8 cellular contexts compared by ENCODE assay signal in genomic region chr12:27710592-27711311, GRCh38. TPM values are rescaled to one million over a fixed set of nuclear protein-coding genes. Genes with fewer than 3 reads are reported as not detected.
DNase-seq lines count a peak whose midpoint lies in the region; FAIRE-seq and TF ChIP-seq lines count a peak whose summit lies in the region.

Gene MRPS35, plus strand, starts transcription at chr12:27710832. Its CDS starts 12 bp downstream, at chr12:27710844.

- peaks cover 16% of the 10 kb centered on the region for H4K20me1 ChIP-seq in Loucy (ENCODE audit: insufficient read depth, low read length, poor library complexity, severe bottlenecking)

- no peaks in the 10 kb centered on the region for H3F3A ChIP-seq in Loucy (ENCODE audit: low read depth)

- TF ChIP-seq CTCF in Loucy (conservative IDR thresholded peaks at IDR 0.05; ENCODE audit: low read length): no peak
- no peak for TF ChIP-seq CTCF in foreskin fibroblast (IDR thresholded peaks at IDR 0.05; ENCODE audit: low read depth, low read length)

- H3K4me1 ChIP-seq in Loucy (ENCODE audit: insufficient read depth, low read length, poor library complexity, severe bottlenecking): peaks cover 29% of the 10 kb centered on the region
- peaks cover 8% of the 10 kb centered on the region for H3K4me1 ChIP-seq in neuron (ENCODE audit: insufficient read depth, low read length)

- H2AFZ ChIP-seq in Loucy (ENCODE audit: low read length) (peak within 1 kb of the TSS; percentile 89), neuron (ENCODE audit: low read depth, low read length) (peak within 1 kb of the TSS; percentile 95)

- H3K36me3 ChIP-seq in H7 (replicated peaks; ENCODE audit: control insufficient read depth, insufficient read depth, low read length) (no peaks in the 10 kb centered on the region; the same call in 1 of the 2 replicates), Loucy (ENCODE audit: insufficient read depth, low read length) (no peaks in the 10 kb centered on the region), neuron (ENCODE audit: insufficient read depth, low read length) (peaks cover 9% of the 10 kb centered on the region)

- peak within 1 kb of the TSS; percentile 77 for H3K9ac ChIP-seq in Loucy (ENCODE audit: low read depth, low read length, poor library complexity, severe bottlenecking)

- peak; percentile 85 for DNase-seq in H7
- peak; percentile 90 for DNase-seq in SIG-M5 treated with dmso at 0.1 percent for 504 hours (lab: John Stamatoyannopoulos, UW; ENCODE audit: unreplicated experiment)
- peak; percentile 86 for DNase-seq in activated gamma-delta T cell treated with Interleukin-2 at 50 U/mL for 16 hours
- DNase-seq in foreskin fibroblast: peak; percentile 95 to 98
- DNase-seq in stromal cell of bone marrow (ENCODE audit: low read depth): peak; percentile 90

- no peaks in the 10 kb centered on the region for H3K9me2 ChIP-seq in Loucy (replicated peaks; ENCODE audit: low read depth, low read length)

- H3K4me3 ChIP-seq in H7 (ENCODE audit: insufficient read depth, low read depth, low read length) (peak within 1 kb of the TSS; percentile 81), Loucy (ENCODE audit: low read length, poor library complexity, severe bottlenecking) (peak within 1 kb of the TSS; percentile 87), foreskin fibroblast (ENCODE audit: low read depth in 1 of 2, low read length in 2 of 2) (peak within 1 kb of the TSS; percentile 89 to 95), neuron (ENCODE audit: low read length) (peak within 1 kb of the TSS; percentile 73)

- H3K27me3 ChIP-seq in H7 (ENCODE audit: control insufficient read depth, insufficient read depth, low read length) (no peaks in the 10 kb centered on the region), Loucy (ENCODE audit: insufficient read depth, low read length, poor library complexity, severe bottlenecking) (no peaks in the 10 kb centered on the region), neuron (ENCODE audit: insufficient read depth, low read length) (no peaks in the 10 kb centered on the region)

- peaks cover 41% of the 10 kb centered on the region for H3K79me2 ChIP-seq in Loucy (ENCODE audit: insufficient read depth, low read length)

- H3K9me3 ChIP-seq in Loucy (ENCODE audit: insufficient read depth, low read depth, low read length) (no peaks in the 10 kb centered on the region), neuron (ENCODE audit: low read length) (no peaks in the 10 kb centered on the region)

- peak; percentile 80 for FAIRE-seq in G401.6 (lab: Jason Lieb, UNC)

- peak within 1 kb of the TSS; percentile 73 for H3K4me2 ChIP-seq in Loucy (ENCODE audit: low read depth, low read length, poor library complexity, severe bottlenecking)

RNA-seq across cellular contexts. Expression of gene MRPS35, which starts in this region (rescaled TPM):
- 83.8 and 96.2 TPM in 2 replicates for total RNA-seq in H7 (2014; rRNA removed; shearing (Covaris generic))

Comparison
In these comparisons a context has a peak if more than half of its experiments do, and no peak if none do; other contexts are left out.
1. Peak in every context shown above with its lines: DNase-seq and H3K4me3 ChIP-seq.